In genomic region chr5:179730356-179730755, GRCh38 we compare ENCODE assay signal across 18 cellular contexts. TPM values are rescaled to one million over a fixed set of nuclear protein-coding genes. Genes with fewer than 3 reads are reported as not detected.
DNase-seq lines count a peak whose midpoint lies in the region; ATAC-seq and TF ChIP-seq lines count a peak whose summit lies in the region.
"Had no signal": no experiment of that assay in that cellular context is flagged by ENCODE, and none has a peak within 500 bp of the region (broad histone marks: within the 10 kb centered on the region; RNA-seq: fewer than 3 reads in every experiment).

No MANE protein-coding gene starts in this region.

- H3K27ac Mint-ChIP-seq in activated CD4-positive, alpha-beta T cell treated with anti-CD3 and anti-CD28 coated beads, Interleukin-2, amount 10 ng/mL, durations not matched to agents 24 days and 14 days, result peak overlapping the region; percentile 62
- H3K27ac Mint-ChIP-seq in activated CD4-positive, alpha-beta memory T cell treated with anti-CD3 and anti-CD28 coated beads for 36 hours, result peak overlapping the region; percentile 83
- peak overlapping the region in 6 of 9 donors; percentile 6 to 84 (median 62) for H3K27ac Mint-ChIP-seq in naive thymus-derived CD4-positive, alpha-beta T cell
- H3K27ac Mint-ChIP-seq: stimulated activated naive CD8-positive, alpha-beta T cell treated with anti-CD3 and anti-CD28 coated beads, Interleukin-15, amount 100 ng/mL, for 72 hours had no signal

- peaks cover 18 to 19% of the 10 kb centered on the region in 2 donors for H3K4me1 ChIP-seq in naive thymus-derived CD4-positive, alpha-beta T cell (ENCODE audit: control insufficient read depth in 2 of 2, insufficient read depth in 2 of 2, low read length in 2 of 2)
- peaks cover 12% of the 10 kb centered on the region for H3K4me1 ChIP-seq in testis

- no peak for TF ChIP-seq CTCF in testis (IDR thresholded peaks at IDR 0.05)

- no peaks in the 10 kb centered on the region for H3K9me3 Mint-ChIP-seq in activated CD4-positive, alpha-beta T cell treated with anti-CD3 and anti-CD28 coated beads, Interleukin-2, amount 10 ng/mL, durations not matched to agents 24 days and 14 days
- no peaks in the 10 kb centered on the region for H3K9me3 Mint-ChIP-seq in activated CD4-positive, alpha-beta memory T cell treated with anti-CD3 and anti-CD28 coated beads for 36 hours
- no peaks in the 10 kb centered on the region for H3K9me3 Mint-ChIP-seq in naive thymus-derived CD4-positive, alpha-beta T cell
- H3K9me3 Mint-ChIP-seq: activated T-cell treated with anti-CD3 and anti-CD28 coated beads, Interleukin-2, amount 50 U/mL, for 4 hours; IgD-negative memory B cell; stimulated activated naive CD8-positive, alpha-beta T cell treated with anti-CD3 and anti-CD28 coated beads, Interleukin-15, amount 100 ng/mL, for 72 hours; T-cell had no signal

- POLR2A ChIA-PET in HEK293T (lab: Yijun Ruan, JAX), result interaction anchor here (0.8 kb wide), 1 partner anchor 9 kb away, joined by 3 read pairs; no protein-coding TSS in a partner anchor
- POLR2A ChIA-PET in activated CD4-positive, alpha-beta memory T cell treated with anti-CD3 and anti-CD28 coated beads for 36 hours (lab: Charles Lee), result interaction anchor here (1.5 to 4.5 kb wide), 2 partner anchors 12 to 107 kb away, joined by 4 to 28 read pairs; partner anchors contain the start of gene HNRNPH1
- POLR2A ChIA-PET in naive thymus-derived CD4-positive, alpha-beta T cell (lab: Charles Lee), result interaction anchor here (1.6 to 5.7 kb wide), 2 partner anchors 33 to 108 kb away, joined by 5 to 45 read pairs; partner anchors contain the start of gene HNRNPH1

- H3K27me3 Mint-ChIP-seq in activated CD4-positive, alpha-beta T cell treated with anti-CD3 and anti-CD28 coated beads, Interleukin-2, amount 10 ng/mL, durations not matched to agents 24 days and 14 days, result no peaks in the 10 kb centered on the region
- H3K27me3 Mint-ChIP-seq in activated CD4-positive, alpha-beta memory T cell treated with anti-CD3 and anti-CD28 coated beads for 36 hours, result no peaks in the 10 kb centered on the region
- no peaks in the 10 kb centered on the region for H3K27me3 Mint-ChIP-seq in naive thymus-derived CD4-positive, alpha-beta T cell
- H3K27me3 Mint-ChIP-seq: IgD-negative memory B cell; stimulated activated naive CD8-positive, alpha-beta T cell treated with anti-CD3 and anti-CD28 coated beads, Interleukin-15, amount 100 ng/mL, for 72 hours; T-cell had no signal

- H3K27ac ChIP-seq in naive thymus-derived CD4-positive, alpha-beta T cell (ENCODE audit: low read depth, low read length), result no peak overlapping the region
- H3K27ac ChIP-seq in testis, result no peak overlapping the region
- H3K27ac ChIP-seq: colonic mucosa, left ventricle myocardium inferior had no signal

- no peak overlapping the region for H3K4me3 Mint-ChIP-seq in activated CD4-positive, alpha-beta T cell treated with anti-CD3 and anti-CD28 coated beads, Interleukin-2, amount 10 ng/mL, durations not matched to agents 24 days and 14 days
- H3K4me3 Mint-ChIP-seq in activated CD4-positive, alpha-beta memory T cell treated with anti-CD3 and anti-CD28 coated beads for 36 hours, result no peak overlapping the region
- H3K4me3 Mint-ChIP-seq in naive thymus-derived CD4-positive, alpha-beta T cell, result no peak overlapping the region
- H3K4me3 Mint-ChIP-seq: activated T-cell treated with anti-CD3 and anti-CD28 coated beads, Interleukin-2, amount 50 U/mL, for 4 hours; stimulated activated naive CD8-positive, alpha-beta T cell treated with anti-CD3 and anti-CD28 coated beads, Interleukin-15, amount 100 ng/mL, for 72 hours; T-cell had no signal

- H3K4me1 Mint-ChIP-seq in activated CD4-positive, alpha-beta T cell treated with anti-CD3 and anti-CD28 coated beads, Interleukin-2, amount 10 ng/mL, durations not matched to agents 24 days and 14 days, result peaks cover 27% of the 10 kb centered on the region
- peaks cover 28% of the 10 kb centered on the region for H3K4me1 Mint-ChIP-seq in activated CD4-positive, alpha-beta memory T cell treated with anti-CD3 and anti-CD28 coated beads for 36 hours (ENCODE audit: low read depth)
- H3K4me1 Mint-ChIP-seq in naive thymus-derived CD4-positive, alpha-beta T cell, result peaks cover 9 to 37% (median 24%) of the 10 kb centered on the region in 7 donors

- no peak overlapping the region for H3K4me3 ChIP-seq in naive thymus-derived CD4-positive, alpha-beta T cell (ENCODE audit: low read length)
- H3K4me3 ChIP-seq in testis, result no peak overlapping the region
- H3K4me3 ChIP-seq: colonic mucosa, left ventricle myocardium inferior had no signal

- ATAC-seq in naive thymus-derived CD4-positive, alpha-beta T cell, result no peak
- ATAC-seq: activated T-cell treated with anti-CD3 and anti-CD28 coated beads, Interleukin-2, amount 50 U/mL, for 4 hours; stimulated activated naive CD8-positive, alpha-beta T cell treated with anti-CD3 and anti-CD28 coated beads, Interleukin-15, amount 100 ng/mL, for 72 hours; T-cell had no signal

- no peak for DNase-seq in activated CD4-positive, alpha-beta T cell treated with anti-CD3 and anti-CD28 coated beads, Interleukin-2, amount 10 ng/mL, durations not matched to agents 24 days and 14 days
- DNase-seq in activated CD4-positive, alpha-beta T cell treated with anti-CD3 and anti-CD28 coated beads for 48 hours, result no peak
- no peak for DNase-seq in HEK293T (ENCODE audit: extremely low spot score)
- no peak for DNase-seq in activated CD4-positive, alpha-beta memory T cell treated with anti-CD3 and anti-CD28 coated beads for 36 hours
- DNase-seq in naive thymus-derived CD4-positive, alpha-beta T cell, result no peak
- no peak for DNase-seq in testis
- DNase-seq in retina, result no peak
- DNase-seq in AG08395 (ENCODE audit: low spot score), result no peak
- DNase-seq: activated T-cell treated with anti-CD3 and anti-CD28 coated beads, Interleukin-2, amount 50 U/mL, for 4 hours; colonic mucosa; left ventricle myocardium inferior; NCI-H1092; NCI-H2081 treated with DMSO at 0.1 percent for 48 hours; stimulated activated naive CD8-positive, alpha-beta T cell treated with anti-CD3 and anti-CD28 coated beads, Interleukin-15, amount 100 ng/mL, for 72 hours; T-cell had no signal

- H3K27me3 ChIP-seq in naive thymus-derived CD4-positive, alpha-beta T cell (ENCODE audit: control insufficient read depth in 2 of 2, insufficient read depth in 2 of 2, low read length in 2 of 2), result no peaks in the 10 kb centered on the region
- H3K27me3 ChIP-seq in testis, result no peaks in the 10 kb centered on the region
- H3K27me3 ChIP-seq: colonic mucosa had no signal

- TF ChIP-seq POLR2A in testis (IDR thresholded peaks at IDR 0.05), result no peak

- peaks cover 6 to 36% (median 13%) of the 10 kb centered on the region in 3 experiments for H3K36me3 ChIP-seq in naive thymus-derived CD4-positive, alpha-beta T cell (ENCODE audit: control insufficient read depth in 2 of 3, insufficient read depth in 3 of 3, low read length in 3 of 3)
- H3K36me3 ChIP-seq in testis (ENCODE audit: low read depth, missing control alignments), result no peaks in the 10 kb centered on the region

- H3K36me3 Mint-ChIP-seq in activated CD4-positive, alpha-beta T cell treated with anti-CD3 and anti-CD28 coated beads, Interleukin-2, amount 10 ng/mL, durations not matched to agents 24 days and 14 days (ENCODE audit: low read depth), result peaks cover 65% of the 10 kb centered on the region
- H3K36me3 Mint-ChIP-seq in activated CD4-positive, alpha-beta memory T cell treated with anti-CD3 and anti-CD28 coated beads for 36 hours, result peaks cover 50% of the 10 kb centered on the region
- peaks cover 0 to 29% (median 12%) of the 10 kb centered on the region in 5 donors for H3K36me3 Mint-ChIP-seq in naive thymus-derived CD4-positive, alpha-beta T cell

- no peaks in the 10 kb centered on the region for H3K9me3 ChIP-seq in naive thymus-derived CD4-positive, alpha-beta T cell (ENCODE audit: control insufficient read depth in 2 of 3, low read length in 3 of 3)
- H3K9me3 ChIP-seq in testis, result no peaks in the 10 kb centered on the region
- H3K9me3 ChIP-seq: colonic mucosa, left ventricle myocardium inferior had no signal

- WGBS in testis, 2 donors, result 66 to 70% methylated on average over 3 of the region's 3 CpGs

- intact Hi-C loops in activated CD4-positive, alpha-beta T cell treated with anti-CD3 and anti-CD28 coated beads, Interleukin-2, amount 10 ng/mL, durations not matched to agents 24 days and 14 days (cut with micrococcal nuclease), result no loop called here
- intact Hi-C loops in activated CD4-positive, alpha-beta memory T cell treated with anti-CD3 and anti-CD28 coated beads for 36 hours (cut with micrococcal nuclease), result no loop called here
- intact Hi-C loops in naive thymus-derived CD4-positive, alpha-beta T cell (cut with micrococcal nuclease), result no loop called here
- intact Hi-C loops in testis (cut with DNase I; ENCODE audit: low total_unique reads), result no loop called here

- CTCF ChIA-PET in HEK293T (lab: Yijun Ruan, JAX), result interaction anchor here (1.1 kb wide), 1 partner anchor 14 kb away, joined by 3 read pairs; no protein-coding TSS in a partner anchor
- CTCF ChIA-PET in activated CD4-positive, alpha-beta memory T cell treated with anti-CD3 and anti-CD28 coated beads for 36 hours (lab: Charles Lee), result interaction anchor here (0.9 to 1.2 kb wide), 3 partner anchors 8 to 51 kb away, joined by 3 read pairs; no protein-coding TSS in a partner anchor
- CTCF ChIA-PET in naive thymus-derived CD4-positive, alpha-beta T cell (lab: Charles Lee), result interaction anchor here (1.0 to 1.3 kb wide), 2 partner anchors 9 to 26 kb away, joined by 3 to 4 read pairs; no protein-coding TSS in a partner anchor

RNA-seq across cellular contexts. Expression of gene MAML1, which starts 2.3 kb away (rescaled TPM):
- 34.6 and 37.3 TPM in 2 replicates for total RNA-seq in activated CD4-positive, alpha-beta T cell treated with anti-CD3 and anti-CD28 coated beads, Interleukin-2, amount 10 ng/mL, durations not matched to agents 24 days and 14 days
- 10 to 100 TPM; 20.3 to 22.2 TPM for total RNA-seq in activated CD4-positive, alpha-beta memory T cell treated with anti-CD3 and anti-CD28 coated beads for 36 hours
- 10 to 100 TPM; 26.4 to 51.2 (median 35.5) TPM for total RNA-seq in naive thymus-derived CD4-positive, alpha-beta T cell
- polyA plus RNA-seq in naive thymus-derived CD4-positive, alpha-beta T cell, result 10 to 100 TPM in 1 of 2 donors, 1 to 10 TPM in 1; 3.5 to 12.3 TPM
- total RNA-seq in testis, result 10 to 100 TPM; 52.5 to 60.7 TPM
- 23.5 TPM for polyA plus RNA-seq in testis (ENCODE audit: insufficient read depth, low read depth, low replicate concordance)

RNA-seq across cellular contexts. Expression of gene CANX, which starts 31.6 kb away (rescaled TPM):
- total RNA-seq in activated CD4-positive, alpha-beta T cell treated with anti-CD3 and anti-CD28 coated beads, Interleukin-2, amount 10 ng/mL, durations not matched to agents 24 days and 14 days, result 514 and 546 TPM in 2 replicates
- total RNA-seq in activated CD4-positive, alpha-beta memory T cell treated with anti-CD3 and anti-CD28 coated beads for 36 hours, result 100 to 1,000 TPM; 531 to 534 TPM
- total RNA-seq in naive thymus-derived CD4-positive, alpha-beta T cell, result 100 to 1,000 TPM; 184 to 499 (median 337) TPM
- 100 to 1,000 TPM; 175 to 188 TPM for polyA plus RNA-seq in naive thymus-derived CD4-positive, alpha-beta T cell
- total RNA-seq in testis, result 100 to 1,000 TPM; 296 to 351 TPM
- 462 TPM for polyA plus RNA-seq in testis (ENCODE audit: insufficient read depth, low read depth, low replicate concordance)

RNA-seq across cellular contexts. Expression of gene CBY3, which starts 49.5 kb away (rescaled TPM):
- total RNA-seq in activated CD4-positive, alpha-beta T cell treated with anti-CD3 and anti-CD28 coated beads, Interleukin-2, amount 10 ng/mL, durations not matched to agents 24 days and 14 days, result 0.45 and 0.63 TPM in 2 replicates
- total RNA-seq in activated CD4-positive, alpha-beta memory T cell treated with anti-CD3 and anti-CD28 coated beads for 36 hours, result under 1 TPM; 0.61 to 0.67 TPM
- total RNA-seq in naive thymus-derived CD4-positive, alpha-beta T cell, result under 1 TPM in 3 of 5 experiments, not detected in 2; 0.29 to 0.84 (median 0.62) TPM
- 1 to 10 TPM in 1 of 2 donors, not detected in 1; 1.4 TPM for polyA plus RNA-seq in naive thymus-derived CD4-positive, alpha-beta T cell
- 10 to 100 TPM in 1 of 2 donors, 1 to 10 TPM in 1; 6.4 to 12.8 TPM for total RNA-seq in testis
- polyA plus RNA-seq in testis (ENCODE audit: insufficient read depth, low read depth, low replicate concordance), result 7.8 TPM
- total RNA-seq: A673, colonic mucosa, left ventricle myocardium inferior, posterior vena cava had no signal
